20 cellular contexts compared by ENCODE assay signal in genomic region chr2:4020153-4020552, GRCh38.
A peak's percentile ranks its signal among the peaks of the same experiment; 100 is the strongest.
DNase-seq lines count a peak whose midpoint lies in the region; TF ChIP-seq lines count a peak whose summit lies in the region.
"Had no signal": no experiment of that assay in that cellular context is flagged by ENCODE, and none has a peak within 500 bp of the region (broad histone marks: within the 10 kb centered on the region; RNA-seq: fewer than 3 reads in every experiment).

No MANE protein-coding gene starts in this region.

- no peaks in the 10 kb centered on the region for H3K36me3 Mint-ChIP-seq in MCF 10A (ENCODE audit: insufficient read depth, unreplicated experiment)
- no peaks in the 10 kb centered on the region for H3K36me3 Mint-ChIP-seq in chondrocyte (ENCODE audit: low read depth)

- no peak for TF ChIP-seq EP300 in stomach (IDR thresholded peaks at IDR 0.05)

- no peaks in the 10 kb centered on the region for H3K27me3 ChIP-seq in stomach
- H3K27me3 ChIP-seq: esophagus squamous epithelium, transverse colon had no signal

- peaks cover 0 to 13% (median 0%) of the 10 kb centered on the region in 4 donors for H3K4me1 ChIP-seq in stomach
- H3K4me1 ChIP-seq: esophagus squamous epithelium, transverse colon had no signal

- peak; percentile 92 for DNase-seq in DMS53 (lab: John Stamatoyannopoulos, UW)
- peak; percentile 68 for DNase-seq in NCI-H1105 treated with DMSO at 0.1 percent for 48 hours (lab: John Stamatoyannopoulos, UW)
- peak; percentile 7 for DNase-seq in NCI-H460 (ENCODE audit: extremely low read depth, low read depth)
- DNase-seq in SW480 (ENCODE audit: low spot score): peak; percentile 19
- no peak for DNase-seq in putamen (ENCODE audit: low spot score)
- DNase-seq in MCF 10A (ENCODE audit: unreplicated experiment): no peak
- no peak for DNase-seq in stomach
- DNase-seq in chondrocyte (ENCODE audit: low spot score): no peak
- DNase-seq: activated naive CD4-positive, alpha-beta T cell treated with anti-CD3 and anti-CD28 coated beads, Interleukin-2, amount 50 U/mL, for 16 hours; activated T-cell treated with anti-CD3 and anti-CD28 coated beads, Interleukin-2, amount 50 U/mL, for 4 hours; cerebellar nuclear complex; effector memory CD4-positive, alpha-beta T cell; esophagus squamous epithelium; IMR-90; left cardiac atrium; NCI-H82; T1000; transverse colon had no signal

- H3K9me3 Mint-ChIP-seq in MCF 10A (ENCODE audit: unreplicated experiment) (peaks cover 8% of the 10 kb centered on the region), chondrocyte (ENCODE audit: low read depth) (peaks cover 27% of the 10 kb centered on the region)
- H3K9me3 Mint-ChIP-seq: stimulated activated naive CD8-positive, alpha-beta T cell treated with anti-CD3 and anti-CD28 coated beads, Interleukin-15, Interleukin-2, amounts not matched to agents 100 ng/mL and 50 ng/mL, for 24 hours had no signal

- H3K4me3 Mint-ChIP-seq in MCF 10A (ENCODE audit: unreplicated experiment) (no peak overlapping the region), chondrocyte (ENCODE audit: unreplicated experiment) (no peak overlapping the region)
- H3K4me3 Mint-ChIP-seq: activated T-cell treated with anti-CD3 and anti-CD28 coated beads, Interleukin-2, amount 50 U/mL, for 4 hours; nephron; stimulated activated naive CD8-positive, alpha-beta T cell treated with anti-CD3 and anti-CD28 coated beads, Interleukin-15, Interleukin-2, amounts not matched to agents 100 ng/mL and 50 ng/mL, for 24 hours had no signal

- H3K27me3 Mint-ChIP-seq in MCF 10A (ENCODE audit: insufficient read depth, unreplicated experiment) (no peaks in the 10 kb centered on the region), chondrocyte (ENCODE audit: low read depth) (no peaks in the 10 kb centered on the region)
- H3K27me3 Mint-ChIP-seq: stimulated activated naive CD8-positive, alpha-beta T cell treated with anti-CD3 and anti-CD28 coated beads, Interleukin-15, Interleukin-2, amounts not matched to agents 100 ng/mL and 50 ng/mL, for 24 hours had no signal

- CTCF ChIA-PET in MCF 10A (lab: Yijun Ruan, JAX): interaction anchor here (0.6 to 1.4 kb wide), 4 partner anchors 8 to 240 kb away, joined by 3 to 4 read pairs (median 4); no protein-coding TSS in a partner anchor

- WGBS in stomach, 5 donors: 24 to 57% (median 40%) methylated on average over 5 of the region's 5 CpGs

- no peak overlapping the region for H3K4me3 ChIP-seq in stomach
- H3K4me3 ChIP-seq: esophagus squamous epithelium, transverse colon had no signal

- no TSS peak for BruUV-seq in MCF 10A (replicated peaks; lab: Mats Ljungman, UMichigan)

- no peaks in the 10 kb centered on the region for H3K36me3 ChIP-seq in stomach
- H3K36me3 ChIP-seq: esophagus squamous epithelium, transverse colon had no signal

- H3K27ac ChIP-seq in stomach: no peak overlapping the region
- H3K27ac ChIP-seq: esophagus squamous epithelium, transverse colon had no signal

- no peak for TF ChIP-seq POLR2A in stomach (IDR thresholded peaks at IDR 0.05)

- H3K9me3 ChIP-seq in stomach: peaks cover 0 to 19% (median 11%) of the 10 kb centered on the region in 4 donors

- H3K4me1 Mint-ChIP-seq in MCF 10A (ENCODE audit: insufficient read depth, unreplicated experiment) (peaks cover 5% of the 10 kb centered on the region), chondrocyte (ENCODE audit: low read depth) (peaks cover 7% of the 10 kb centered on the region)
- H3K4me1 Mint-ChIP-seq: nephron had no signal

- intact Hi-C loops in MCF 10A (cut with micrococcal nuclease): no loop called here
- intact Hi-C loops in stomach (cut with DNase I; ENCODE audit: low total_unique reads): no loop called here

- no peak overlapping the region for H3K27ac Mint-ChIP-seq in MCF 10A (ENCODE audit: low read depth, unreplicated experiment)
- H3K27ac Mint-ChIP-seq in chondrocyte (ENCODE audit: unreplicated experiment): no peak overlapping the region
- H3K27ac Mint-ChIP-seq: nephron; stimulated activated naive CD8-positive, alpha-beta T cell treated with anti-CD3 and anti-CD28 coated beads, Interleukin-15, Interleukin-2, amounts not matched to agents 100 ng/mL and 50 ng/mL, for 24 hours had no signal

- TF ChIP-seq CTCF in MCF 10A (IDR thresholded peaks at IDR 0.05; ENCODE audit: unreplicated experiment) (no peak), stomach (IDR thresholded peaks at IDR 0.05) (no peak), chondrocyte (IDR thresholded peaks at IDR 0.05) (no peak)

- POLR2A ChIA-PET in MCF 10A (lab: Yijun Ruan, JAX): no interaction called here

Comparison
In these comparisons a context has a peak if more than half of its experiments do, and no peak if none do; other contexts are left out.
1. DNase-seq: peak in DMS53 (single experiment), NCI-H1105 treated with DMSO at 0.1 percent for 48 hours (single experiment), NCI-H460 (single experiment) and SW480 (single experiment); none in putamen (single experiment), MCF 10A (single experiment), stomach (single experiment) and chondrocyte (single experiment).